In the genomic region with DNA sequence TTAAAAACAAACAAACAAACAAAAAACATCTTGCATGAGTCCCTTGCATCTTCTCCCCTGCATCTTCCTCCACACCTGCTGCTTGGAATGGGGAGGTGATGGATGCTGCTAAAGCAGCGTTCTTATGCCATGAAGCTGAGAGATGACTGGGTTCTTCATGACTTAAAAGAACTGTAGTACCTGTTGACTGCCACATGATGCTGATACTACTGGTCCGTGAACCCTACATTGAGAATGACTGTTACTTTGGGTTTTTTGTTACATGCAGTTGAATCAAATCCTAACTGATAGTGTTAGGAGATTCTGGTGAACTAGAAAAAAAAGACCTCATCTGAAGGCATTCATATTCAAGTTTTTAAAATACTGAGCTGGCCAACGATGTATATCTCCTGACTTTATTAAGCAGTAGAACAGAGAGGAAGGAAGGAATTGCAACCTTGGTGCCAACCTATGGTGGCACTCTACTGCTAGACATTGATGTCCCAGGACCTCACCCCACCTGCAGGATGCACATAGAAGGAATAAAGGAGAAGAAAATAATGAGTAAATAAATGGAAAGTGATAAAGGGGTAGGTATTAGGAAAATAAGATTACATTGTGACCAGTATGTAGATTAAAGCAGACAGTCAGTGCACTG, we compare ENCODE assay signal across 17 cellular contexts.
DNase-seq lines count a peak whose midpoint lies in the region; ATAC-seq and TF ChIP-seq lines count a peak whose summit lies in the region.
"Had no signal": no experiment of that assay in that cellular context is flagged by ENCODE, and none has a peak within 500 bp of the region (broad histone marks: within the 10 kb centered on the region; RNA-seq: fewer than 3 reads in every experiment).

No MANE protein-coding gene starts in this region.

- no peak overlapping the region for H4K91ac ChIP-seq in mesenchymal stem cell (ENCODE audit: low read length)

- TF ChIP-seq CTCF in OCI-LY1 (IDR thresholded peaks at IDR 0.05; ENCODE audit: low read length) (peak; percentile 47), transverse colon (IDR thresholded peaks at IDR 0.05) (no peak)

- H3F3A ChIP-seq in OCI-LY1 (ENCODE audit: insufficient read depth, low read length), result no peaks in the 10 kb centered on the region

- H3K9me3 ChIP-seq in CD4-positive, CD25-positive, alpha-beta regulatory T cell (ENCODE audit: control insufficient read depth in 2 of 2, low read length in 2 of 2), result no peaks in the 10 kb centered on the region
- H3K9me3 ChIP-seq in OCI-LY1 (ENCODE audit: low read length) (no peaks in the 10 kb centered on the region; the same call in 1 of the 2 replicates), mesenchymal stem cell (ENCODE audit: control insufficient read depth, low read length) (no peaks in the 10 kb centered on the region), right cardiac atrium (ENCODE audit: control insufficient read depth, low read length) (no peaks in the 10 kb centered on the region), transverse colon (no peaks in the 10 kb centered on the region)
- H3K9me3 ChIP-seq: heart right ventricle had no signal

- WGBS in mesenchymal stem cell, result 98% methylated on average over 3 of the region's 3 CpGs
- 84% methylated on average over 3 of the region's 3 CpGs for WGBS in right cardiac atrium
- WGBS in transverse colon (ENCODE audit: low coverage in 1 of 2), 2 donors, result 74 to 75% methylated on average over 3 of the region's 3 CpGs

- H2AFZ ChIP-seq in OCI-LY1 (ENCODE audit: low read length) (peak overlapping the region; percentile 83; the same call in 1 of the 2 replicates), mesenchymal stem cell (ENCODE audit: low read depth, low read length) (no peak overlapping the region)

- H2BK15ac ChIP-seq in mesenchymal stem cell (ENCODE audit: low read depth, poor library complexity, severe bottlenecking), result no peak overlapping the region

- H3K4me3 ChIP-seq in CD4-positive, CD25-positive, alpha-beta regulatory T cell (ENCODE audit: low read depth, low read length), result peak overlapping the region; percentile 29
- H3K4me3 ChIP-seq in OCI-LY1 (ENCODE audit: low read depth, low read length, poor library complexity, severe bottlenecking) (no peak overlapping the region), mesenchymal stem cell (ENCODE audit: insufficient read depth in 1 of 2, low read depth in 1 of 2, low read length in 2 of 2) (no peak overlapping the region), right cardiac atrium (ENCODE audit: low read length) (no peak overlapping the region), transverse colon (no peak overlapping the region)
- H3K4me3 ChIP-seq: heart right ventricle, skin epidermis had no signal

- H2AK5ac ChIP-seq in mesenchymal stem cell (ENCODE audit: low read length, severe bottlenecking), result no peak overlapping the region

- H3K27me3 Mint-ChIP-seq in CD4-positive, CD25-positive, alpha-beta regulatory T cell, result no peaks in the 10 kb centered on the region
- H3K27me3 Mint-ChIP-seq: dendritic cell treated with granulocyte-macrophage colony-stimulating factor and Interleukin-4, amounts not matched to agents 40 ng/mL and 50 ng/mL, for 4 days had no signal

- H3K9me3 Mint-ChIP-seq in CD4-positive, CD25-positive, alpha-beta regulatory T cell, result peaks cover 0 to 3% (median 0%) of the 10 kb centered on the region in 7 donors
- H3K9me3 Mint-ChIP-seq: dendritic cell treated with granulocyte-macrophage colony-stimulating factor and Interleukin-4, amounts not matched to agents 40 ng/mL and 50 ng/mL, for 4 days had no signal

- no peak overlapping the region for H4K8ac ChIP-seq in mesenchymal stem cell (ENCODE audit: low read length)

- no peak overlapping the region for H3K27ac ChIP-seq in CD4-positive, CD25-positive, alpha-beta regulatory T cell (ENCODE audit: insufficient read depth, low read length, poor library complexity, severe bottlenecking)
- H3K27ac ChIP-seq in OCI-LY1 (ENCODE audit: low read depth, low read length, poor library complexity, severe bottlenecking) (peak overlapping the region; percentile 66), mesenchymal stem cell (ENCODE audit: low read length, poor library complexity, severe bottlenecking) (no peak overlapping the region), right cardiac atrium (ENCODE audit: low read length) (no peak overlapping the region), transverse colon (no peak overlapping the region)
- H3K27ac ChIP-seq: heart right ventricle had no signal

- peaks cover 15% of the 10 kb centered on the region for H3K4me1 ChIP-seq in CD4-positive, CD25-positive, alpha-beta regulatory T cell (ENCODE audit: control insufficient read depth, insufficient read depth, low read length, poor library complexity, severe bottlenecking)
- peaks cover 57% of the 10 kb centered on the region for H3K4me1 ChIP-seq in OCI-LY1 (ENCODE audit: insufficient read depth, low read length, severe bottlenecking)
- H3K4me1 ChIP-seq in mesenchymal stem cell (ENCODE audit: control insufficient read depth, insufficient read depth, low read depth, low read length), result no peaks in the 10 kb centered on the region
- H3K4me1 ChIP-seq in right cardiac atrium (ENCODE audit: control insufficient read depth, insufficient read depth, low read length), result no peaks in the 10 kb centered on the region
- no peaks in the 10 kb centered on the region for H3K4me1 ChIP-seq in transverse colon
- H3K4me1 ChIP-seq: heart right ventricle had no signal

- no peaks in the 10 kb centered on the region for H3K79me1 ChIP-seq in mesenchymal stem cell (replicated peaks; ENCODE audit: low read length, poor library complexity, severe bottlenecking)

- no peak overlapping the region for H3K23ac ChIP-seq in mesenchymal stem cell (ENCODE audit: low read length in 2 of 2)

- H2BK5ac ChIP-seq in mesenchymal stem cell (ENCODE audit: low read depth, low read length, poor library complexity, severe bottlenecking), result no peak overlapping the region

- no peak overlapping the region for H3K9ac ChIP-seq in OCI-LY1 (ENCODE audit: low read length)
- no peak overlapping the region for H3K9ac ChIP-seq in mesenchymal stem cell (ENCODE audit: low read length)

- no peak overlapping the region for H3K4ac ChIP-seq in mesenchymal stem cell (ENCODE audit: low read depth in 1 of 2, low read length in 2 of 2)

- in situ Hi-C loops in transverse colon (cut with MboI; ENCODE audit: low pct_ligation_motif_present in 1 of 4, low pct_unique_long_range_greater_than_20kb in 1 of 4, low sequenced_read_pairs in 3 of 4), result no loop called here

- H2BK12ac ChIP-seq in mesenchymal stem cell (ENCODE audit: low read length in 2 of 2), result no peak overlapping the region

- H3K4me3 Mint-ChIP-seq in CD4-positive, CD25-positive, alpha-beta regulatory T cell, result peak overlapping the region in 3 of 4 donors; percentile 4 to 22 (median 7)
- H3K4me3 Mint-ChIP-seq: dendritic cell treated with granulocyte-macrophage colony-stimulating factor and Interleukin-4, amounts not matched to agents 40 ng/mL and 50 ng/mL, for 4 days had no signal

- H3K9me2 ChIP-seq in OCI-LY1 (ENCODE audit: low read depth, low read length), result no peaks in the 10 kb centered on the region

- no peak for TF ChIP-seq POLR2A in transverse colon (IDR thresholded peaks at IDR 0.05)

- H3K18ac ChIP-seq in mesenchymal stem cell (ENCODE audit: low read depth in 1 of 2, low read length in 2 of 2), result no peak overlapping the region

- intact Hi-C loops in right cardiac atrium (cut with DNase I) (no loop called here), transverse colon (cut with DNase I; ENCODE audit: low total_unique reads) (no loop called here)

- peaks cover 36 to 67% (median 46%) of the 10 kb centered on the region in 4 donors for H3K4me1 Mint-ChIP-seq in CD4-positive, CD25-positive, alpha-beta regulatory T cell

- no peak overlapping the region for H2BK120ac ChIP-seq in mesenchymal stem cell (ENCODE audit: low read depth, low read length)

- H4K20me1 ChIP-seq in OCI-LY1 (ENCODE audit: insufficient read depth, low read length), result no peaks in the 10 kb centered on the region

- no peaks in the 10 kb centered on the region for H3K79me2 ChIP-seq in OCI-LY1 (ENCODE audit: insufficient read depth, low read length)

- no peaks in the 10 kb centered on the region for H3K36me3 ChIP-seq in CD4-positive, CD25-positive, alpha-beta regulatory T cell (ENCODE audit: control insufficient read depth, insufficient read depth, low read length)
- no peaks in the 10 kb centered on the region for H3K36me3 ChIP-seq in OCI-LY1 (ENCODE audit: insufficient read depth, low read length)
- H3K36me3 ChIP-seq in mesenchymal stem cell (ENCODE audit: control insufficient read depth in 1 of 2, insufficient read depth in 2 of 2, low read depth in 1 of 2, low read length in 2 of 2), result no peaks in the 10 kb centered on the region
- H3K36me3 ChIP-seq in transverse colon, result no peaks in the 10 kb centered on the region
- H3K36me3 ChIP-seq: heart right ventricle had no signal

- ATAC-seq in CD4-positive, CD25-positive, alpha-beta regulatory T cell (ENCODE audit: low read depth in 2 of 2), result peak in 1 of 2 donors; percentile 43
- ATAC-seq in GM18907 (IDR thresholded peaks at IDR 0.05; ENCODE audit: unreplicated experiment), result peak; percentile 69
- peak; percentile 79 for ATAC-seq in HG02798 (IDR thresholded peaks at IDR 0.05; ENCODE audit: poor library complexity, unreplicated experiment)
- no peak for ATAC-seq in right cardiac atrium
- ATAC-seq: esophagus mucosa, heart right ventricle had no signal

- peak in 1 of 3 donors; percentile 48 for DNase-seq in CD4-positive, CD25-positive, alpha-beta regulatory T cell
- DNase-seq in kidney glomerular epithelial cell (lab: John Stamatoyannopoulos, UW), result no peak
- DNase-seq in mesenchymal stem cell, result no peak
- DNase-seq in right cardiac atrium, result no peak
- no peak for DNase-seq in transverse colon
- DNase-seq: activated CD8-positive, alpha-beta memory T cell treated with anti-CD3 and anti-CD28 coated beads for 24 hours; COR-L47; GDM1; heart right ventricle; kidney; nucleus accumbens had no signal

- H3K14ac ChIP-seq in mesenchymal stem cell (ENCODE audit: low read length in 2 of 2), result no peak overlapping the region

- H3K36me3 Mint-ChIP-seq in CD4-positive, CD25-positive, alpha-beta regulatory T cell, result no peaks in the 10 kb centered on the region

- no peaks in the 10 kb centered on the region for H3K27me3 ChIP-seq in CD4-positive, CD25-positive, alpha-beta regulatory T cell (ENCODE audit: control insufficient read depth, insufficient read depth, low read length)
- H3K27me3 ChIP-seq in OCI-LY1 (ENCODE audit: insufficient read depth, low read length) (no peaks in the 10 kb centered on the region), mesenchymal stem cell (ENCODE audit: control insufficient read depth in 1 of 2, insufficient read depth in 1 of 2, low read length in 2 of 2) (no peaks in the 10 kb centered on the region), right cardiac atrium (ENCODE audit: control insufficient read depth, insufficient read depth) (no peaks in the 10 kb centered on the region), transverse colon (no peaks in the 10 kb centered on the region)
- H3K27me3 ChIP-seq: heart right ventricle had no signal

- H3K27ac Mint-ChIP-seq in CD4-positive, CD25-positive, alpha-beta regulatory T cell, result peak overlapping the region in 2 of 3 donors; percentile 42 to 61
- H3K27ac Mint-ChIP-seq: dendritic cell treated with granulocyte-macrophage colony-stimulating factor and Interleukin-4, amounts not matched to agents 40 ng/mL and 50 ng/mL, for 4 days had no signal

- H3K4me2 ChIP-seq in OCI-LY1 (ENCODE audit: low read length), result 0 out of 2 replicates have a peak overlapping the region, but pooled peaks have one; percentile 26
- no peak overlapping the region for H3K4me2 ChIP-seq in mesenchymal stem cell (ENCODE audit: low read length, poor library complexity, severe bottlenecking)

- TF ChIP-seq EP300 in transverse colon (IDR thresholded peaks at IDR 0.05; ENCODE audit: low read depth), result no peak

Comparison
In these comparisons a context has a peak if more than half of its experiments do, and no peak if none do; other contexts are left out.
1. ATAC-seq: peak in GM18907 (single experiment) and HG02798 (single experiment); none in right cardiac atrium (0 of 2).